20 cellular contexts compared by ENCODE assay signal in the genomic region with DNA sequence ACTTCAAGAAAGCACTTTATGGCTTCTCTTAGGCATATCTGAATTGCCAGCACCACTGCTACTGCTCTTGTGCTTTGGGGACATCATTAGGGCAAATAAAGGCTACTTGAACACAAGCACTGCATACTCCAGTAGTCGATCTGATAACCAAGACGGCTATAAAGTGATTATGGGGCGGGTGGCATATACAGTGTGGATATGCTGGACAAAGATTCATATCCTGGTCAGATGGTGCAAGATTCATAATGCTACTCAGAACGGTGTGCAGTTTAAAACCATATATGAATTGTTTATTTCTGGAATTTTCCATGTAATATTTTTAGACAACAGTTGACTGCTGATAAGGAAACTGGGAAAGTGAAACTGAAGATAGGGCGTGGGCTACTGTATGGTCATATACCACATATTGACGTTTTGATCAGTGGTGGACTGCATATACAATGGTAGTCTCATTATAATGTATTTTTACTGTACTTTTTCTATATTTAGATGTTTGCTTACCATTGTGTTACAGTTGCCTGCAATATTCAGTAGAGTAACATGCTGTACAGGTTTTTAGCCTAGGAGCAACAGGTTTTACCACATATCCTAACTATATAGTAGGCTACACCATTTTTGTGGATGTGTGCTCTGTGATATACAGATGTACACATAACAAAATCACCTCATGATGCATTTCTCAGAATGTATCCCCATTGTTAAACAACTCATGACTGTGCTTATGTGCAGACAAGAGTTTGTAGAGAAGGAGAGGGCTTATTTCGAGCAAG. TPM values are rescaled to one million over a fixed set of nuclear protein-coding genes. Genes with fewer than 3 reads are reported as not detected.
DNase-seq lines count a peak whose midpoint lies in the region; ATAC-seq, FAIRE-seq and TF ChIP-seq lines count a peak whose summit lies in the region.
"Had no signal": no experiment of that assay in that cellular context is flagged by ENCODE, and none has a peak within 500 bp of the region (broad histone marks: within the 10 kb centered on the region; RNA-seq: fewer than 3 reads in every experiment).

No MANE protein-coding gene starts in this region.

- WGBS in gastroesophageal sphincter (ENCODE audit: low coverage in 1 of 2), 2 donors: 76 to 91% methylated on average over 7 of the region's 7 CpGs

- FAIRE-seq in H54 (lab: Jason Lieb, UNC): peak; percentile 27
- FAIRE-seq: TTC549 had no signal

- TF ChIP-seq CTCF in gastroesophageal sphincter (IDR thresholded peaks at IDR 0.05): no peak

- peak overlapping the region; percentile 33 to 42 for H3K4me3 ChIP-seq in duodenal mucosa (ENCODE audit: low read depth in 1 of 2, low read length in 2 of 2)
- peak overlapping the region; percentile 5 to 59 for H3K4me3 ChIP-seq in mucosa of rectum (ENCODE audit: low read length in 2 of 2)
- no peak overlapping the region for H3K4me3 ChIP-seq in MG63
- H3K4me3 ChIP-seq in gastroesophageal sphincter: no peak overlapping the region
- H3K4me3 ChIP-seq: BLaER1, gastrocnemius medialis, upper lobe of left lung had no signal

- no peaks in the 10 kb centered on the region for H3K27me3 Mint-ChIP-seq in T-helper 17 cell
- H3K27me3 Mint-ChIP-seq: activated CD4-positive, alpha-beta memory T cell treated with anti-CD3 and anti-CD28 coated beads for 36 hours; activated T-helper 17 cell treated with anti-CD3 and anti-CD28 coated beads, Interleukin-2, amount 50 U/mL, for 72 hours had no signal

- TF ChIP-seq POLR2A in H54 (IDR thresholded peaks at IDR 0.05; ENCODE audit: low read depth, low read length) (no peak), gastroesophageal sphincter (IDR thresholded peaks at IDR 0.05) (no peak)

- no peak for ATAC-seq in T-helper 17 cell
- ATAC-seq in gastroesophageal sphincter: no peak
- ATAC-seq: activated T-helper 17 cell treated with anti-CD3 and anti-CD28 coated beads, Interleukin-2, amount 50 U/mL, for 72 hours; gastrocnemius medialis had no signal

- peak overlapping the region; percentile 22 for H3K4me3 Mint-ChIP-seq in T-helper 17 cell
- H3K4me3 Mint-ChIP-seq: activated CD4-positive, alpha-beta memory T cell treated with anti-CD3 and anti-CD28 coated beads for 36 hours; activated T-helper 17 cell treated with anti-CD3 and anti-CD28 coated beads, Interleukin-2, amount 50 U/mL, for 72 hours had no signal

- no peak overlapping the region for H3K27ac ChIP-seq in duodenal mucosa (ENCODE audit: low read depth, low read length)
- peak overlapping the region; percentile 45 to 52 for H3K27ac ChIP-seq in mucosa of rectum (ENCODE audit: low read depth in 2 of 2, low read length in 2 of 2)
- no peak overlapping the region for H3K27ac ChIP-seq in gastroesophageal sphincter
- H3K27ac ChIP-seq: BLaER1, gastrocnemius medialis, upper lobe of left lung had no signal

- H3K36me3 ChIP-seq in duodenal mucosa (ENCODE audit: control insufficient read depth in 1 of 2, insufficient read depth in 2 of 2, low read length in 2 of 2) (peaks cover 0 to 4% of the 10 kb centered on the region in 2 donors), mucosa of rectum (ENCODE audit: control insufficient read depth in 2 of 2, insufficient read depth in 2 of 2, low read length in 2 of 2) (no peaks in the 10 kb centered on the region), MG63 (peaks cover 88% of the 10 kb centered on the region), gastroesophageal sphincter (no peaks in the 10 kb centered on the region)
- H3K36me3 ChIP-seq: gastrocnemius medialis, upper lobe of left lung had no signal

- peaks cover 0 to 12% of the 10 kb centered on the region in 2 donors for H3K4me1 ChIP-seq in duodenal mucosa (ENCODE audit: control insufficient read depth in 1 of 2, insufficient read depth in 2 of 2, low read length in 2 of 2)
- peaks cover 4% of the 10 kb centered on the region in 2 donors for H3K4me1 ChIP-seq in mucosa of rectum (ENCODE audit: control insufficient read depth in 2 of 2, insufficient read depth in 2 of 2, low read length in 2 of 2)
- H3K4me1 ChIP-seq in gastroesophageal sphincter: no peaks in the 10 kb centered on the region
- H3K4me1 ChIP-seq: BLaER1, gastrocnemius medialis, upper lobe of left lung had no signal

- H3K9me3 ChIP-seq in T-helper 17 cell (ENCODE audit: control insufficient read depth, low read length, poor library complexity, severe bottlenecking): no peaks in the 10 kb centered on the region
- H3K9me3 ChIP-seq in duodenal mucosa (ENCODE audit: control insufficient read depth in 1 of 2, low read length in 2 of 2): no peaks in the 10 kb centered on the region
- no peaks in the 10 kb centered on the region for H3K9me3 ChIP-seq in mucosa of rectum (ENCODE audit: control insufficient read depth in 2 of 2, low read length in 2 of 2)
- no peaks in the 10 kb centered on the region for H3K9me3 ChIP-seq in MG63
- H3K9me3 ChIP-seq in gastroesophageal sphincter: no peaks in the 10 kb centered on the region
- H3K9me3 ChIP-seq: BLaER1, gastrocnemius medialis, upper lobe of left lung had no signal

- intact Hi-C loops in head of caudate nucleus (cut with DNase I): no loop called here

- DNase-seq in H54 (ENCODE audit: insufficient read length, low spot score) (no peak), T-helper 17 cell (no peak), head of caudate nucleus (no peak), D341Med (ENCODE audit: low spot score) (no peak), MG63 (no peak)
- DNase-seq: activated CD4-positive, alpha-beta memory T cell treated with anti-CD3 and anti-CD28 coated beads for 36 hours; DMS153; gastrocnemius medialis; mesendoderm; NCI-H1092; NCI-H2107; stimulated activated CD4-positive, alpha-beta T cell treated with anti-CD3 and anti-CD28 coated beads, Interleukin-15, amount 100 ng/mL, for 24 hours; stimulated activated naive CD4-positive, alpha-beta T cell; upper lobe of left lung had no signal

- TF ChIP-seq EP300 in gastroesophageal sphincter (IDR thresholded peaks at IDR 0.05): no peak

- peaks cover 15% of the 10 kb centered on the region for H3K4me1 Mint-ChIP-seq in T-helper 17 cell
- H3K4me1 Mint-ChIP-seq: activated T-helper 17 cell treated with anti-CD3 and anti-CD28 coated beads, Interleukin-2, amount 50 U/mL, for 72 hours had no signal

- H3K9ac ChIP-seq in duodenal mucosa (ENCODE audit: low read depth in 1 of 2, low read length in 2 of 2) (peak overlapping the region in 1 of 2 donors; percentile 11), mucosa of rectum (ENCODE audit: low read depth in 1 of 2, low read length in 2 of 2) (no peak overlapping the region)
- H3K9ac ChIP-seq: BLaER1 had no signal

- no peaks in the 10 kb centered on the region for H3K27me3 ChIP-seq in duodenal mucosa (ENCODE audit: control insufficient read depth in 1 of 2, insufficient read depth in 2 of 2, low read length in 2 of 2)
- H3K27me3 ChIP-seq in mucosa of rectum (ENCODE audit: control insufficient read depth in 2 of 2, insufficient read depth in 2 of 2, low read length in 2 of 2): no peaks in the 10 kb centered on the region
- H3K27me3 ChIP-seq in MG63: no peaks in the 10 kb centered on the region
- no peaks in the 10 kb centered on the region for H3K27me3 ChIP-seq in gastroesophageal sphincter
- H3K27me3 ChIP-seq: BLaER1, gastrocnemius medialis, upper lobe of left lung had no signal

- H3K36me3 Mint-ChIP-seq in T-helper 17 cell (ENCODE audit: low read depth): no peaks in the 10 kb centered on the region

- H3K27ac Mint-ChIP-seq in T-helper 17 cell: no peak overlapping the region
- H3K27ac Mint-ChIP-seq: activated CD4-positive, alpha-beta memory T cell treated with anti-CD3 and anti-CD28 coated beads for 36 hours; activated T-helper 17 cell treated with anti-CD3 and anti-CD28 coated beads, Interleukin-2, amount 50 U/mL, for 72 hours had no signal

RNA-seq across cellular contexts. Expression of a gene that starts 15.2 kb away (rescaled TPM):
- total RNA-seq in T-helper 17 cell: under 1 TPM; 0.39 to 0.52 TPM
- total RNA-seq in MG63 (2014; rRNA removed; shearing (Covaris generic); ENCODE audit: low replicate concordance): 108 and 160 TPM in 2 replicates
- 10 to 100 TPM in 3 of 4 donors, 1 to 10 TPM in 1; 2.8 to 20.7 (median 13.9) TPM for total RNA-seq in gastroesophageal sphincter

Comparison
In these comparisons a context has a peak if more than half of its experiments do, and no peak if none do; other contexts are left out.
1. H3K27ac ChIP-seq: peak in mucosa of rectum (2 of 2); none in duodenal mucosa (single experiment) and gastroesophageal sphincter (0 of 4).
2. H3K4me3 ChIP-seq: peak in duodenal mucosa (2 of 2) and mucosa of rectum (2 of 2); none in MG63 (single experiment) and gastroesophageal sphincter (0 of 2).